22 cellular contexts compared by ENCODE assay signal in genomic region chr22:29973269-29973668, GRCh38.
"Had no signal": no experiment of that assay in that cellular context is flagged by ENCODE, and none has a peak within 500 bp of the region (broad histone marks: within the 10 kb centered on the region; RNA-seq: fewer than 3 reads in every experiment).

No MANE protein-coding gene starts in this region.

- H3K36me3 Mint-ChIP-seq: natural killer cell had no signal

- H3K4me3 Mint-ChIP-seq: natural killer cell, neural progenitor cell had no signal

- DNase-seq: central memory CD4-positive, alpha-beta T cell; dorsolateral prefrontal cortex; effector CD8-positive, alpha-beta T cell; esophagus squamous epithelium; foreskin fibroblast; glutamatergic neuron; left ventricle myocardium superior; mammary epithelial cell; natural killer cell; nucleus accumbens; ovary; retina; stimulated activated naive CD4-positive, alpha-beta T cell treated with Interleukin-2 at 50 U/mL for 16 hours; thyroid gland; upper lobe of left lung; uterus had no signal

- H3K27ac Mint-ChIP-seq: natural killer cell, neural progenitor cell had no signal

- H3K36me3 ChIP-seq: gastroesophageal sphincter, neural progenitor cell, ovary, prostate gland, thyroid gland, uterus had no signal

- ATAC-seq: gastroesophageal sphincter, left ventricle myocardium superior, natural killer cell, sciatic nerve had no signal

- H3K27me3 ChIP-seq: dorsolateral prefrontal cortex, esophagus squamous epithelium, gastroesophageal sphincter, neural progenitor cell, ovary, suprapubic skin, thyroid gland, upper lobe of left lung, uterus had no signal

- H3K4me1 ChIP-seq: prostate gland, suprapubic skin, uterus had no signal

- H3K27ac ChIP-seq: coronary artery, esophagus squamous epithelium, gastroesophageal sphincter, neural progenitor cell, ovary, prostate gland, suprapubic skin, thyroid gland, upper lobe of left lung, uterus had no signal

- H3K9me3 ChIP-seq: esophagus squamous epithelium, gastroesophageal sphincter, ovary, prostate gland, suprapubic skin, thyroid gland, upper lobe of left lung, uterus had no signal

- H3K4me3 ChIP-seq: coronary artery, dorsolateral prefrontal cortex, esophagus squamous epithelium, gastroesophageal sphincter, neural progenitor cell, ovary, prostate gland, suprapubic skin, thyroid gland, upper lobe of left lung, uterus had no signal

- H3K9me3 Mint-ChIP-seq: natural killer cell, neural progenitor cell had no signal
